ENCODE assay signal across 1 cellular context in the genomic region with DNA sequence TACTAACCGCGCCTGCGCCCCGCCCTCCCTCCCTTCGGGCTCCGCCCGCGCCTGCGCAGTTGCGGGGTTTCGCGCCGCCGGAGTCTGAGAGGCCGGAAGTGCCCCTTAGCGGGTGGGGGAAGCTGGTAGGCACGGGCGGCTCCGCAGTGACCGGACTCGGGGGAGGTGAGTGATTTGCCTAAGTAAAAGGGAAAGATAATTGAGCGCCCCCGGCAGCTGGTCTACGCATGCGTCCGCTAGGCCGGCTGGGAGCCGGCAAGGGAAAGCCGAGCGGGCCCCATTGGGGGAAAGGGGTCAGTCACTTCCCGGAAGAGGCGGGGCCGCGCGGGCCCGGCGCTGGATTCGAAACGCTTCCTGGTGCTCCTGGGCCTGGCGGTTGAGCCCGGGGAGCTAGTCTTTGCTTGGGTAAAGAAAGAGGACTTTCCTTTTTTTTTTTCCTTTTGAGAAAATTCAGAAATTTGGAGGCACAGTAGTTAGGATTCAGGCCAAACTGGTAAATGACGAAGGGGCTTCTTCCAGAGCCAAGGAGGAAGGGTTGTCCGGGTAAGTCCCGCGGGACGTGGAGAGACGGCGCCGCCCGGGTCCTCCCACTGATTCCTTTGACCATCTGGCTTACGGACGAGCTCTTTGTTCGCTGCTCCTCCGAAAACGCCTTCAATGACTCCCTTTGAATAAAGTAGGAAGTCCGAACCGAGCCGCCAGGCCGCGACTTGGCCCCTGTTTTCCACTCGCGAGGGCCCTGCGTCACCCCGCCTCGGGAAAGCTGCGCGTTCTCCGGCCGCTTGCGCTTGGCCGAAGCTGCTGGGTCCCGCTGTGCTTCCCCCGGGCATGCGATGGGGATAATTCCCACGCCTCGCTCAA.
TF ChIP-seq lines count a peak whose summit lies in the region.

A gene with protein sequence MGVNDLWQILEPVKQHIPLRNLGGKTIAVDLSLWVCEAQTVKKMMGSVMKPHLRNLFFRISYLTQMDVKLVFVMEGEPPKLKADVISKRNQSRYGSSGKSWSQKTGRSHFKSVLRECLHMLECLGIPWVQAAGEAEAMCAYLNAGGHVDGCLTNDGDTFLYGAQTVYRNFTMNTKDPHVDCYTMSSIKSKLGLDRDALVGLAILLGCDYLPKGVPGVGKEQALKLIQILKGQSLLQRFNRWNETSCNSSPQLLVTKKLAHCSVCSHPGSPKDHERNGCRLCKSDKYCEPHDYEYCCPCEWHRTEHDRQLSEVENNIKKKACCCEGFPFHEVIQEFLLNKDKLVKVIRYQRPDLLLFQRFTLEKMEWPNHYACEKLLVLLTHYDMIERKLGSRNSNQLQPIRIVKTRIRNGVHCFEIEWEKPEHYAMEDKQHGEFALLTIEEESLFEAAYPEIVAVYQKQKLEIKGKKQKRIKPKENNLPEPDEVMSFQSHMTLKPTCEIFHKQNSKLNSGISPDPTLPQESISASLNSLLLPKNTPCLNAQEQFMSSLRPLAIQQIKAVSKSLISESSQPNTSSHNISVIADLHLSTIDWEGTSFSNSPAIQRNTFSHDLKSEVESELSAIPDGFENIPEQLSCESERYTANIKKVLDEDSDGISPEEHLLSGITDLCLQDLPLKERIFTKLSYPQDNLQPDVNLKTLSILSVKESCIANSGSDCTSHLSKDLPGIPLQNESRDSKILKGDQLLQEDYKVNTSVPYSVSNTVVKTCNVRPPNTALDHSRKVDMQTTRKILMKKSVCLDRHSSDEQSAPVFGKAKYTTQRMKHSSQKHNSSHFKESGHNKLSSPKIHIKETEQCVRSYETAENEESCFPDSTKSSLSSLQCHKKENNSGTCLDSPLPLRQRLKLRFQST (plus strand): TSS at position 336 of the 861 bp plus-strand sequence. CDS start 5,806 bp downstream, outside the sequence.
A gene with protein sequence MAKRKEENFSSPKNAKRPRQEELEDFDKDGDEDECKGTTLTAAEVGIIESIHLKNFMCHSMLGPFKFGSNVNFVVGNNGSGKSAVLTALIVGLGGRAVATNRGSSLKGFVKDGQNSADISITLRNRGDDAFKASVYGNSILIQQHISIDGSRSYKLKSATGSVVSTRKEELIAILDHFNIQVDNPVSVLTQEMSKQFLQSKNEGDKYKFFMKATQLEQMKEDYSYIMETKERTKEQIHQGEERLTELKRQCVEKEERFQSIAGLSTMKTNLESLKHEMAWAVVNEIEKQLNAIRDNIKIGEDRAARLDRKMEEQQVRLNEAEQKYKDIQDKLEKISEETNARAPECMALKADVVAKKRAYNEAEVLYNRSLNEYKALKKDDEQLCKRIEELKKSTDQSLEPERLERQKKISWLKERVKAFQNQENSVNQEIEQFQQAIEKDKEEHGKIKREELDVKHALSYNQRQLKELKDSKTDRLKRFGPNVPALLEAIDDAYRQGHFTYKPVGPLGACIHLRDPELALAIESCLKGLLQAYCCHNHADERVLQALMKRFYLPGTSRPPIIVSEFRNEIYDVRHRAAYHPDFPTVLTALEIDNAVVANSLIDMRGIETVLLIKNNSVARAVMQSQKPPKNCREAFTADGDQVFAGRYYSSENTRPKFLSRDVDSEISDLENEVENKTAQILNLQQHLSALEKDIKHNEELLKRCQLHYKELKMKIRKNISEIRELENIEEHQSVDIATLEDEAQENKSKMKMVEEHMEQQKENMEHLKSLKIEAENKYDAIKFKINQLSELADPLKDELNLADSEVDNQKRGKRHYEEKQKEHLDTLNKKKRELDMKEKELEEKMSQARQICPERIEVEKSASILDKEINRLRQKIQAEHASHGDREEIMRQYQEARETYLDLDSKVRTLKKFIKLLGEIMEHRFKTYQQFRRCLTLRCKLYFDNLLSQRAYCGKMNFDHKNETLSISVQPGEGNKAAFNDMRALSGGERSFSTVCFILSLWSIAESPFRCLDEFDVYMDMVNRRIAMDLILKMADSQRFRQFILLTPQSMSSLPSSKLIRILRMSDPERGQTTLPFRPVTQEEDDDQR (minus strand): TSS at position 8 of the 861 bp plus-strand sequence. CDS start 7,864 bp downstream, outside the sequence.

TF ChIP-seq in K562, 482 proteins besides CTCF, POLR2A, EP300 and RAD21 (continued from another document):
- TF ChIP-seq, protein P1, sequence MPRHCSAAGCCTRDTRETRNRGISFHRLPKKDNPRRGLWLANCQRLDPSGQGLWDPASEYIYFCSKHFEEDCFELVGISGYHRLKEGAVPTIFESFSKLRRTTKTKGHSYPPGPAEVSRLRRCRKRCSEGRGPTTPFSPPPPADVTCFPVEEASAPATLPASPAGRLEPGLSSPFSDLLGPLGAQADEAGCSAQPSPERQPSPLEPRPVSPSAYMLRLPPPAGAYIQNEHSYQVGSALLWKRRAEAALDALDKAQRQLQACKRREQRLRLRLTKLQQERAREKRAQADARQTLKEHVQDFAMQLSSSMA (CRISPR knock-in tag; IDR thresholded peaks at IDR 0.05) = no peak
- TF ChIP-seq, protein P2, sequence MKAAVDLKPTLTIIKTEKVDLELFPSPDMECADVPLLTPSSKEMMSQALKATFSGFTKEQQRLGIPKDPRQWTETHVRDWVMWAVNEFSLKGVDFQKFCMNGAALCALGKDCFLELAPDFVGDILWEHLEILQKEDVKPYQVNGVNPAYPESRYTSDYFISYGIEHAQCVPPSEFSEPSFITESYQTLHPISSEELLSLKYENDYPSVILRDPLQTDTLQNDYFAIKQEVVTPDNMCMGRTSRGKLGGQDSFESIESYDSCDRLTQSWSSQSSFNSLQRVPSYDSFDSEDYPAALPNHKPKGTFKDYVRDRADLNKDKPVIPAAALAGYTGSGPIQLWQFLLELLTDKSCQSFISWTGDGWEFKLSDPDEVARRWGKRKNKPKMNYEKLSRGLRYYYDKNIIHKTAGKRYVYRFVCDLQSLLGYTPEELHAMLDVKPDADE (conservative IDR thresholded peaks at IDR 0.05; ENCODE audit: control insufficient read depth, low read depth, low read length) = peak; percentile 67; the same call in 1 of the 2 replicates
- no peak for TF ChIP-seq ERF (CRISPR knock-in tag; IDR thresholded peaks at IDR 0.05)
- no peak for TF ChIP-seq RBM25 (IDR thresholded peaks at IDR 0.05; ENCODE audit: low read depth, low read length, severe bottlenecking)
- TF ChIP-seq, protein P3, sequence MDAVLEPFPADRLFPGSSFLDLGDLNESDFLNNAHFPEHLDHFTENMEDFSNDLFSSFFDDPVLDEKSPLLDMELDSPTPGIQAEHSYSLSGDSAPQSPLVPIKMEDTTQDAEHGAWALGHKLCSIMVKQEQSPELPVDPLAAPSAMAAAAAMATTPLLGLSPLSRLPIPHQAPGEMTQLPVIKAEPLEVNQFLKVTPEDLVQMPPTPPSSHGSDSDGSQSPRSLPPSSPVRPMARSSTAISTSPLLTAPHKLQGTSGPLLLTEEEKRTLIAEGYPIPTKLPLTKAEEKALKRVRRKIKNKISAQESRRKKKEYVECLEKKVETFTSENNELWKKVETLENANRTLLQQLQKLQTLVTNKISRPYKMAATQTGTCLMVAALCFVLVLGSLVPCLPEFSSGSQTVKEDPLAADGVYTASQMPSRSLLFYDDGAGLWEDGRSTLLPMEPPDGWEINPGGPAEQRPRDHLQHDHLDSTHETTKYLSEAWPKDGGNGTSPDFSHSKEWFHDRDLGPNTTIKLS (IDR thresholded peaks at IDR 0.05; ENCODE audit: borderline replicate concordance, low read depth) = no peak
- no peak for TF ChIP-seq ARNT (IDR thresholded peaks at IDR 0.05)
- 0 out of 2 replicates have a peak, but pooled peaks have one; percentile 61 for TF ChIP-seq GTF2E2 (tag; IDR thresholded peaks at IDR 0.05)
- no peak for TF ChIP-seq ZNF232 (CRISPR knock-in tag; IDR thresholded peaks at IDR 0.05)
- TF ChIP-seq ILK (tag; IDR thresholded peaks at IDR 0.05; ENCODE audit: borderline replicate concordance, low read depth) = no peak
- peak; percentile 71 for TF ChIP-seq POLR2G (IDR thresholded peaks at IDR 0.05; ENCODE audit: low read depth, low read length)
- no peak for TF ChIP-seq NONO (IDR thresholded peaks at IDR 0.05; ENCODE audit: low read depth in 2 of 2, low read length in 1 of 2)
- TF ChIP-seq CHD1 (IDR thresholded peaks at IDR 0.05; ENCODE audit: low read length) = no peak
- TF ChIP-seq GABPB1 (CRISPR knock-in tag; IDR thresholded peaks at IDR 0.05) = peak; percentile 86
- no peak for TF ChIP-seq MXI1 (IDR thresholded peaks at IDR 0.05; ENCODE audit: low read depth, low read length)
- TF ChIP-seq SRSF3 (IDR thresholded peaks at IDR 0.05; ENCODE audit: insufficient read depth, low read length) = no peak
- no peak for TF ChIP-seq TCF3 (CRISPR knock-in tag; IDR thresholded peaks at IDR 0.05)
- TF ChIP-seq, protein P4, sequence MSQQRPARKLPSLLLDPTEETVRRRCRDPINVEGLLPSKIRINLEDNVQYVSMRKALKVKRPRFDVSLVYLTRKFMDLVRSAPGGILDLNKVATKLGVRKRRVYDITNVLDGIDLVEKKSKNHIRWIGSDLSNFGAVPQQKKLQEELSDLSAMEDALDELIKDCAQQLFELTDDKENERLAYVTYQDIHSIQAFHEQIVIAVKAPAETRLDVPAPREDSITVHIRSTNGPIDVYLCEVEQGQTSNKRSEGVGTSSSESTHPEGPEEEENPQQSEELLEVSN (IDR thresholded peaks at IDR 0.05; ENCODE audit: borderline replicate concordance in 1 of 2, extremely low read depth in 1 of 2, insufficient read depth in 1 of 2, insufficient read length in 1 of 2, low read depth in 1 of 2, low read length in 1 of 2, poor library complexity in 1 of 2, severe bottlenecking in 1 of 2) = peak in 1 of 2 experiments; percentile 25
- TF ChIP-seq C11orf30 (IDR thresholded peaks at IDR 0.05; ENCODE audit: low read depth) = peak; percentile 50; the same call in 1 of the 2 replicates
- TF ChIP-seq, protein P5, sequence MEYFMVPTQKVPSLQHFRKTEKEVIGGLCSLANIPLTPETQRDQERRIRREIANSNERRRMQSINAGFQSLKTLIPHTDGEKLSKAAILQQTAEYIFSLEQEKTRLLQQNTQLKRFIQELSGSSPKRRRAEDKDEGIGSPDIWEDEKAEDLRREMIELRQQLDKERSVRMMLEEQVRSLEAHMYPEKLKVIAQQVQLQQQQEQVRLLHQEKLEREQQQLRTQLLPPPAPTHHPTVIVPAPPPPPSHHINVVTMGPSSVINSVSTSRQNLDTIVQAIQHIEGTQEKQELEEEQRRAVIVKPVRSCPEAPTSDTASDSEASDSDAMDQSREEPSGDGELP (CRISPR knock-in tag; IDR thresholded peaks at IDR 0.05; ENCODE audit: borderline replicate concordance) = 0 out of 2 replicates have a peak, but pooled peaks have one; percentile 6
- TF ChIP-seq COPS2 (conservative IDR thresholded peaks at IDR 0.05) = no peak
- TF ChIP-seq NR1H2 (CRISPR knock-in tag; IDR thresholded peaks at IDR 0.05) = no peak
